17 cellular contexts compared by ENCODE assay signal in the genomic region with DNA sequence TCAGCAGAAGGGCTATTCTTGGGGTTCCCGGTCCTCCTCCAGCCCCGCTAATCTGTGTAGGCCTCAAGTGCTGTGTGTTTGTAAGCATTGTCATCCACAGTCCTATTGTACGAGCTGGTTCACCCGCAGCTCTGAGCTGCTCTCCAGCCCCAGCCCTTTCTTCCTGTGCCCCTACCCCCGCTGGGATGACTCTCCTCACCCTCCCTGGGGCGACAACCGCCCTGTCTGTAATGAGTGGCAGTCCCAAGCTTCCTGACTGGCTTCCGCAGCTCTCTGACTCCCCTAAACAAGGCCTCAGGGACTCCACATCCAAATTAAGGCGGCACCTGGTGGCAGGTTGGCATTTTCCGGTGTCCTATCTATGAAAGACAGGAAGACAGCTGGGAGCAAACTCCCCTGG. TPM values are rescaled to one million over a fixed set of nuclear protein-coding genes. Genes with fewer than 3 reads are reported as not detected.
DNase-seq lines count a peak whose midpoint lies in the region; ATAC-seq, FAIRE-seq and TF ChIP-seq lines count a peak whose summit lies in the region.
"Had no signal": no experiment of that assay in that cellular context is flagged by ENCODE, and none has a peak within 500 bp of the region (broad histone marks: within the 10 kb centered on the region; RNA-seq: fewer than 3 reads in every experiment).

No MANE protein-coding gene starts in this region.

- H3K79me1 ChIP-seq in H1 (ENCODE audit: low read depth, low read length) = no peaks in the 10 kb centered on the region

- H3K9me3 ChIP-seq in BLaER1 treated with 17β-estradiol and CSF1 and Interleukin-3, amounts not matched to agents 10 nM and 100 nM (replicated peaks in 1 of 11) = no peaks in the 10 kb centered on the region
- no peaks in the 10 kb centered on the region for H3K9me3 ChIP-seq in DND-41 (ENCODE audit: insufficient read depth, low read length, severe bottlenecking)
- H3K9me3 ChIP-seq in H1 (ENCODE audit: insufficient read depth in 2 of 2, low read depth in 1 of 2, low read length in 1 of 2) = no peaks in the 10 kb centered on the region
- H3K9me3 ChIP-seq: SJSA1 had no signal

- H3K23ac ChIP-seq in H1 (ENCODE audit: insufficient read length) = no peak overlapping the region

- no peak overlapping the region for H4K91ac ChIP-seq in H1 (replicated peaks; ENCODE audit: insufficient read length, low read length)

- H2AFZ ChIP-seq in DND-41 (ENCODE audit: low read depth, low read length) = no peak overlapping the region
- H2AFZ ChIP-seq in H1 (ENCODE audit: low read length) = no peak overlapping the region

- POLR2A ChIA-PET in H1 (lab: Charles Lee; ENCODE audit: partially characterized antibody) = no interaction called here

- CTCF ChIA-PET in H1 (lab: Charles Lee; ENCODE audit: partially characterized antibody) = interaction anchor here (0.8 to 5.1 kb wide), 12 partner anchors 10 to 182 kb away, joined by 3 to 50 read pairs (median 3); no protein-coding TSS in a partner anchor

- no peak overlapping the region for H2AK5ac ChIP-seq in H1 (ENCODE audit: low read depth, low read length)

- H3K56ac ChIP-seq in H1 (replicated peaks; ENCODE audit: insufficient read length, low read depth, low read length) = no peak overlapping the region

- H4K5ac ChIP-seq in H1 (ENCODE audit: insufficient read length, low read depth, low read length) = no peak overlapping the region

- no peaks in the 10 kb centered on the region for H3K27me3 ChIP-seq in BLaER1 treated with 17β-estradiol and CSF1 and Interleukin-3, amounts not matched to agents 10 nM and 100 nM
- H3K27me3 ChIP-seq in DND-41 (ENCODE audit: insufficient read depth, low read length, poor library complexity) (no peaks in the 10 kb centered on the region), H1 (replicated peaks in 1 of 4; ENCODE audit: control insufficient read depth in 3 of 4, extremely low read depth in 1 of 4, insufficient read depth in 3 of 4, low read length in 3 of 4) (no peaks in the 10 kb centered on the region)
- H3K27me3 ChIP-seq: SJSA1 had no signal

- H3K4ac ChIP-seq in H1 (replicated peaks; ENCODE audit: insufficient read length, low read depth, low read length) = no peak overlapping the region

- no peak for TF ChIP-seq CTCF in DND-41 (IDR thresholded peaks at IDR 0.05; ENCODE audit: borderline replicate concordance, extremely low read depth, low read length, poor library complexity, severe bottlenecking)
- no peak for TF ChIP-seq CTCF in H1 (IDR thresholded peaks at IDR 0.05; ENCODE audit: control extremely low read depth in 1 of 3, insufficient read depth in 1 of 3, low read depth in 1 of 3, low read length in 3 of 3)

- H3K79me2 ChIP-seq in DND-41 (ENCODE audit: insufficient read depth, low read length) (peaks cover 7% of the 10 kb centered on the region), H1 (ENCODE audit: control insufficient read depth in 1 of 2, insufficient read depth in 2 of 2, low read length in 2 of 2) (no peaks in the 10 kb centered on the region)

- H3K23me2 ChIP-seq in H1 (ENCODE audit: low read depth, low read length) = peaks cover 3% of the 10 kb centered on the region; the same call in 1 of the 2 replicates

- no peak overlapping the region for H2BK12ac ChIP-seq in H1 (ENCODE audit: low read depth, low read length)

- no peak overlapping the region for H2BK5ac ChIP-seq in H1 (ENCODE audit: low read depth, low read length)

- no peak for DNase-seq in DND-41
- DNase-seq in NCI-H526 treated with DMSO at 0.1 percent for 48 hours (lab: John Stamatoyannopoulos, UW) = peak; percentile 82
- no peak for DNase-seq in H1 (ENCODE audit: low read depth in 1 of 2, low spot score in 2 of 2)
- DNase-seq in mesenteric fat pad (ENCODE audit: low spot score) = no peak
- DNase-seq: activated CD4-positive, CD25-positive, alpha-beta regulatory T cell; C1 segment of cervical spinal cord; KBM-7; NCI-H1694; nephron progenitor cell; retina; stimulated activated CD4-positive, alpha-beta T cell treated with anti-CD3 and anti-CD28 coated beads, Interleukin-2, amount 100 ng/mL, for 48 hours had no signal

- no peak overlapping the region for H2BK120ac ChIP-seq in H1 (replicated peaks; ENCODE audit: low read depth, low read length)

- H3K36me3 ChIP-seq in BLaER1 treated with 17β-estradiol and CSF1 and Interleukin-3, amounts not matched to agents 10 nM and 100 nM = peaks cover 19 to 53% (median 34%) of the 10 kb centered on the region in 11 experiments; a peak in 20 of 22 replicates
- H3K36me3 ChIP-seq in DND-41 (ENCODE audit: insufficient read depth, low read length) (peaks cover 35% of the 10 kb centered on the region), H1 (ENCODE audit: control insufficient read depth in 2 of 4, insufficient read depth in 4 of 4, low read length in 3 of 4) (no peaks in the 10 kb centered on the region)
- H3K36me3 ChIP-seq: SJSA1 had no signal

- H3K9ac ChIP-seq in BLaER1 treated with 17β-estradiol and CSF1 and Interleukin-3, amounts not matched to agents 10 nM and 100 nM = peak overlapping the region; percentile 1 to 75 (median 56); a peak in 18 of 22 replicates
- H3K9ac ChIP-seq in DND-41 (ENCODE audit: low read depth, low read length) (no peak overlapping the region), H1 (replicated peaks in 1 of 4; ENCODE audit: extremely low read depth in 1 of 4, low read depth in 3 of 4, low read length in 3 of 4) (no peak overlapping the region)

- H3K4me2 ChIP-seq in BLaER1 treated with 17β-estradiol and CSF1 and Interleukin-3, amounts not matched to agents 10 nM and 100 nM = peak overlapping the region; percentile 66 to 100 (median 97)
- H3K4me2 ChIP-seq in DND-41 (ENCODE audit: insufficient read depth, low read length) (no peak overlapping the region), H1 (ENCODE audit: insufficient read depth in 1 of 2, low read depth in 2 of 2, low read length in 2 of 2) (no peak overlapping the region)

- TF ChIP-seq EP300 in H1 (IDR thresholded peaks at IDR 0.05; ENCODE audit: borderline replicate concordance in 1 of 2, low read depth in 2 of 2, low read length in 2 of 2) = no peak

- 0 out of 2 replicates have a peak overlapping the region, but pooled peaks have one; percentile 77 for H4K8ac ChIP-seq in H1 (ENCODE audit: extremely low read depth, insufficient read depth, low read length)

- peaks cover 56 to 78% (median 67%) of the 10 kb centered on the region in 10 experiments for H3K4me1 ChIP-seq in BLaER1 treated with 17β-estradiol and CSF1 and Interleukin-3, amounts not matched to agents 10 nM and 100 nM
- H3K4me1 ChIP-seq in DND-41 (ENCODE audit: insufficient read depth, low read length) (peaks cover 16% of the 10 kb centered on the region), H1 (replicated peaks in 1 of 4; ENCODE audit: control insufficient read depth in 3 of 4, insufficient read depth in 4 of 4, low read length in 3 of 4) (no peaks in the 10 kb centered on the region)
- H3K4me1 ChIP-seq: SJSA1 had no signal

- no peak overlapping the region for H3K14ac ChIP-seq in H1 (ENCODE audit: insufficient read length)

- peak overlapping the region in 5 of 10 experiments; percentile 13 to 48 (median 34); a peak in 5 of 20 replicates for H3K4me3 ChIP-seq in BLaER1 treated with 17β-estradiol and CSF1 and Interleukin-3, amounts not matched to agents 10 nM and 100 nM
- H3K4me3 ChIP-seq in DND-41 (ENCODE audit: low read depth in 1 of 2, low read length in 2 of 2) (no peak overlapping the region), H1 (ENCODE audit: extremely low read depth in 1 of 4, insufficient read depth in 2 of 4, low read depth in 3 of 4, low read length in 4 of 4) (no peak overlapping the region)
- H3K4me3 ChIP-seq: SJSA1 had no signal

- peaks cover 0 to 100% (median 48%) of the 10 kb centered on the region in 11 experiments; a peak in 15 of 22 replicates for H4K20me1 ChIP-seq in BLaER1 treated with 17β-estradiol and CSF1 and Interleukin-3, amounts not matched to agents 10 nM and 100 nM
- H4K20me1 ChIP-seq in DND-41 (ENCODE audit: insufficient read depth, low read length) (peaks cover 35% of the 10 kb centered on the region), H1 (replicated peaks in 1 of 2; ENCODE audit: control insufficient read depth in 1 of 2, insufficient read depth in 2 of 2, low read length in 2 of 2) (no peaks in the 10 kb centered on the region)

- no peak for FAIRE-seq in H1 (lab: Jason Lieb, UNC)
- FAIRE-seq: GM19239 had no signal

- no peak overlapping the region for H3K18ac ChIP-seq in H1 (ENCODE audit: extremely low read depth, low read length)

- no peak for TF ChIP-seq POLR2A in H1 (IDR thresholded peaks at IDR 0.05; ENCODE audit: control extremely low read depth in 1 of 2, low read depth in 2 of 2, low read length in 2 of 2)

- WGBS in H1 (ENCODE audit: extremely low coverage in 1 of 2, insufficient coverage in 1 of 2, insufficient read length in 1 of 2, insufficient replicate concordance in 2 of 2, low coverage in 1 of 2, low lambda C conversion rate in 2 of 2, missing lambda C conversion rate in 1 of 2), 2 experiments = 84% methylated on average over 10 of the region's 10 CpGs; no CpG with 5 or more reads in 1 of the 2 experiments

- peak overlapping the region in 9 of 11 experiments; percentile 58 to 80 (median 68); a peak in 18 of 22 replicates for H3K27ac ChIP-seq in BLaER1 treated with 17β-estradiol and CSF1 and Interleukin-3, amounts not matched to agents 10 nM and 100 nM
- H3K27ac ChIP-seq in DND-41 (ENCODE audit: low read length) (no peak overlapping the region), H1 (ENCODE audit: low read depth, low read length) (no peak overlapping the region)
- H3K27ac ChIP-seq: SJSA1 had no signal

- no peak overlapping the region for H2BK20ac ChIP-seq in H1 (ENCODE audit: low read length)

- ATAC-seq in DND-41 (ENCODE audit: insufficient read depth, low read depth) (0 out of 3 replicates have a peak, but pooled peaks have one; percentile 34), GM18868 (IDR thresholded peaks at IDR 0.05; ENCODE audit: unreplicated experiment) (no peak), HG03025 (IDR thresholded peaks at IDR 0.05; ENCODE audit: low FRiP score, unreplicated experiment) (no peak), GM19328 (IDR thresholded peaks at IDR 0.05; ENCODE audit: unreplicated experiment) (no peak)

- no peak overlapping the region for H2BK15ac ChIP-seq in H1 (ENCODE audit: low read length)

- no peak for TF ChIP-seq RAD21 in H1 (IDR thresholded peaks at IDR 0.05 in 1 of 2, conservative IDR thresholded peaks at IDR 0.05 in 1 of 2; ENCODE audit: low read depth in 2 of 2, low read length in 2 of 2)

RNA-seq across cellular contexts. Expression of a gene that starts 45.8 kb away (rescaled TPM):
- 1.7 TPM in 1 of 2 replicates, not detected in the other for total RNA-seq in H1 (2021; fragmentation: NEBNext Ultra II Directional; extraction: Animal tissue kit (Norgen Biotek cat#: 25700))
- polyA plus RNA-seq in H1 (2011; rRNA removed) = 4.1 and 6.7 TPM in 2 replicates
- polyA plus RNA-seq in H1 (2011; cell fraction: cytosol; rRNA removed) = 2.8 TPM
- 2.2 TPM for polyA plus RNA-seq in H1 (2011; cell fraction: nucleus; rRNA removed)
- 1.2 to 4.3 TPM (median 2.0 TPM) in 4 replicates for polyA plus RNA-seq in H1 (2012, experiment 1 of 2)
- polyA plus RNA-seq in H1 (2012, experiment 2 of 2) = 8.3 TPM
- 2.6 TPM for polyA plus RNA-seq in H1 (2013, experiment 1 of 2)
- polyA plus RNA-seq in H1 (2013, experiment 2 of 2) = 2.0 TPM
- 0.41 TPM in 1 of 2 replicates, not detected in the other for polyA minus RNA-seq in H1 (2011; rRNA and poly(A)+ RNA removed)
- not detected for polyA minus RNA-seq in H1 (2011; cell fraction: cytosol; rRNA and poly(A)+ RNA removed)
- polyA minus RNA-seq in H1 (2011; cell fraction: nucleus; rRNA and poly(A)+ RNA removed) = not detected
- total RNA-seq in mesenteric fat pad = 5.5 TPM
- total RNA-seq: SJSA1 had no signal

RNA-seq across cellular contexts. Expression of a gene that starts 50.4 kb away (rescaled TPM):
- 4.0 TPM in 2 replicates for total RNA-seq in H1 (2021; fragmentation: NEBNext Ultra II Directional; extraction: Animal tissue kit (Norgen Biotek cat#: 25700))
- 2.1 and 3.8 TPM in 2 replicates for polyA plus RNA-seq in H1 (2011; rRNA removed)
- polyA plus RNA-seq in H1 (2011; cell fraction: cytosol; rRNA removed) = 2.6 TPM
- polyA plus RNA-seq in H1 (2011; cell fraction: nucleus; rRNA removed) = 5.8 TPM
- 1.7 to 2.7 TPM (median 2.3 TPM) in 4 replicates for polyA plus RNA-seq in H1 (2012, experiment 1 of 2)
- polyA plus RNA-seq in H1 (2012, experiment 2 of 2) = 2.4 TPM
- 1.4 TPM for polyA plus RNA-seq in H1 (2013, experiment 1 of 2)
- 1.3 TPM for polyA plus RNA-seq in H1 (2013, experiment 2 of 2)
- polyA minus RNA-seq in H1 (2011; rRNA and poly(A)+ RNA removed) = 3.7 and 4.0 TPM in 2 replicates
- 2.9 TPM for polyA minus RNA-seq in H1 (2011; cell fraction: cytosol; rRNA and poly(A)+ RNA removed)
- polyA minus RNA-seq in H1 (2011; cell fraction: nucleus; rRNA and poly(A)+ RNA removed) = 3.6 TPM
- 25.9 TPM for total RNA-seq in mesenteric fat pad

Comparison
In these comparisons a context has a peak if more than half of its experiments do, and no peak if none do; other contexts are left out.
1. H3K27ac ChIP-seq: peak in BLaER1 treated with 17β-estradiol and CSF1 and Interleukin-3, amounts not matched to agents 10 nM and 100 nM (9 of 11); none in DND-41 (single experiment) and H1 (single experiment).
2. H3K4me2 ChIP-seq: peak in BLaER1 treated with 17β-estradiol and CSF1 and Interleukin-3, amounts not matched to agents 10 nM and 100 nM (11 of 11); none in DND-41 (single experiment) and H1 (0 of 2).
3. H3K9ac ChIP-seq: peak in BLaER1 treated with 17β-estradiol and CSF1 and Interleukin-3, amounts not matched to agents 10 nM and 100 nM (11 of 11); none in DND-41 (single experiment) and H1 (0 of 4).